ENCODE assay signal across 30 cellular contexts in genomic region chr12:58710896-58711295, GRCh38.
"Had no signal": no experiment of that assay in that cellular context is flagged by ENCODE, and none has a peak within 500 bp of the region (broad histone marks: within the 10 kb centered on the region; RNA-seq: fewer than 3 reads in every experiment).

No MANE protein-coding gene starts in this region.

- H3K4me3 ChIP-seq: body of pancreas, breast epithelium had no signal

- H3K27me3 ChIP-seq: body of pancreas, brain microvascular endothelial cell, breast epithelium had no signal

- H3K9me3 ChIP-seq: body of pancreas had no signal

- ATAC-seq: activated CD8-positive, alpha-beta T cell treated with anti-CD3 and anti-CD28 coated beads for 36 hours; activated naive CD8-positive, alpha-beta T cell treated with anti-CD3 and anti-CD28 coated beads, Interleukin-2, amount 50 U/mL, for 24 hours; activated T-cell treated with anti-CD3 and anti-CD28 coated beads, Interleukin-2, amount 50 U/mL, for 4 hours; activated T-cell treated with anti-CD3 and anti-CD28 coated beads, Interleukin-2, amount 50 U/mL, for 72 hours; activated T-helper 17 cell treated with anti-CD3 and anti-CD28 coated beads, Interleukin-2, amount 50 U/mL, for 72 hours; body of pancreas had no signal

- H3K27ac ChIP-seq: body of pancreas, breast epithelium, VCaP had no signal

- DNase-seq: activated B cell treated with CpG ODN at 0.5 μM for 24 hours; activated CD4-positive, alpha-beta memory T cell treated with anti-CD3 and anti-CD28 coated beads for 36 hours; activated CD4-positive, alpha-beta T cell treated with anti-CD3 and anti-CD28 coated beads for 4 hours; activated CD4-positive, alpha-beta T cell treated with anti-CD3 and anti-CD28 coated beads, Interleukin-2, amount 10 ng/mL, durations not matched to agents 24 days and 14 days; activated CD4-positive, alpha-beta T cell treated with anti-CD3 and anti-CD28 coated beads, Interleukin-2, amount 50 U/mL, for 1 hour; activated CD4-positive, alpha-beta T cell treated with anti-CD3 and anti-CD28 coated beads, Interleukin-2, amount 50 U/mL, for 4 hours; activated CD4-positive, CD25-positive, alpha-beta regulatory T cell treated with anti-CD3 and anti-CD28 coated beads, Interleukin-2, amount 50 U/mL, for 72 hours; activated CD8-positive, alpha-beta memory T cell treated with anti-CD3 and anti-CD28 coated beads, Interleukin-2, amount 50 U/mL, for 4 hours; activated CD8-positive, alpha-beta T cell treated with anti-CD3 and anti-CD28 coated beads for 36 hours; activated effector memory CD4-positive, alpha-beta T cell treated with anti-CD3 and anti-CD28 coated beads, Interleukin-2, amount 50 U/mL, for 16 hours; activated naive CD4-positive, alpha-beta T cell treated with anti-CD3 and anti-CD28 coated beads, Interleukin-2, amount 10 ng/mL, durations not matched to agents 7 days and 5 days; activated naive CD4-positive, alpha-beta T cell treated with Interleukin-2 at 50 U/mL for 16 hours; activated naive CD8-positive, alpha-beta T cell treated with anti-CD3 and anti-CD28 coated beads, Interleukin-2, amount 10 ng/mL, durations not matched to agents 7 days and 5 days; activated naive CD8-positive, alpha-beta T cell treated with anti-CD3 and anti-CD28 coated beads, Interleukin-2, amount 50 U/mL, for 24 hours; activated T-cell treated with anti-CD3 and anti-CD28 coated beads for 4 hours; activated T-cell treated with anti-CD3 and anti-CD28 coated beads, Interleukin-2, amount 50 U/mL, for 1 hour; activated T-cell treated with anti-CD3 and anti-CD28 coated beads, Interleukin-2, amount 50 U/mL, for 4 hours; activated T-cell treated with anti-CD3 and anti-CD28 coated beads, Interleukin-2, amount 50 U/mL, for 72 hours; amniotic stem cell; aorta; body of pancreas; brain microvascular endothelial cell; central memory CD4-positive, alpha-beta T cell; SW 1271; T-helper 1 cell; T-helper 2 cell; T-helper 9 cell had no signal

- H3K4me1 ChIP-seq: body of pancreas, breast epithelium had no signal

- H3K36me3 ChIP-seq: brain microvascular endothelial cell, breast epithelium had no signal
